In the genomic region with DNA sequence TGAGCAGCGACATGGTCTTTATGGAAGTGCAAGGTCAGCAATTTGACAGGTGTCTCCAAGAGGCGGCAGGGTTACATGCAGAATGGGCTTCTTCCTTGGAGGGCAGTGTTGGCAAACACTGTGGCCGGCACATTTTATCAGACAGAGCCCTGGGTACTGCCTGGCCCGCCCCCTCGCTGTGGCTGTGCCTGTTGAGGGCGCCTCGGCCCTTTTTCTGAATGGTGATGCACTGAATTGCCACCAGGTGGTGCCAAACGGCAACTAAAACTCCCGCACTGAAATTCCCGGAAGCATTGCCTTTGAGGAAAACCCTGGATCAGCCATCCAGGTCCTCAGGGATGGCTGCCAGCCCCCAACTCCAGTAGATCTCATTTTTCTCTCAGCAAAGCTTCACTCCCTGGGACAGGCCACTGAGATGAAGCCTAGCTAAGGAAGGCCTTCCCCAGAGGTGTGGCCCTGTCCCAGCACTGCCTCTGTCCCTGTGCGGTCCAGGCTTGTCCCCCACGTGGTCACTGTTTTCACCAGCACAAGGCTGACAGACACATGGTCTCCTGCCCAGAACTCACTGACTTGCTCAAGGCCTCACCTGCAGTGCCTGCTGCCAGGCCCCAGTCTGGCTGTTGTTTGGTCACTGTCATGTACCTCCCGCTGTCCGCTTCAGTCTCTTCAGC, we compare ENCODE assay signal across 8 cellular contexts.
A peak's percentile ranks its signal among the peaks of the same experiment; 100 is the strongest.
DNase-seq lines count a peak whose midpoint lies in the region; ATAC-seq and TF ChIP-seq lines count a peak whose summit lies in the region.

No MANE protein-coding gene starts in this region.

- peaks cover 11% of the 10 kb centered on the region for H3K36me3 Mint-ChIP-seq in activated CD4-positive, alpha-beta T cell treated with anti-CD3 and anti-CD28 coated beads, Interleukin-2, amount 10 ng/mL, durations not matched to agents 24 days and 14 days (ENCODE audit: low read depth)

- intact Hi-C loops in activated CD4-positive, alpha-beta T cell treated with anti-CD3 and anti-CD28 coated beads, Interleukin-2, amount 10 ng/mL, durations not matched to agents 24 days and 14 days (cut with micrococcal nuclease), result loop anchor here (1.0 kb wide), 2 partner anchors 94 to 322 kb away; no protein-coding TSS in a partner anchor

- H3K4me1 Mint-ChIP-seq in activated CD4-positive, alpha-beta T cell treated with anti-CD3 and anti-CD28 coated beads, Interleukin-2, amount 10 ng/mL, durations not matched to agents 24 days and 14 days, result peaks cover 2% of the 10 kb centered on the region

- H3K9me3 ChIP-seq in liver (ENCODE audit: control insufficient read depth in 4 of 4, low read length in 3 of 4), result no peaks in the 10 kb centered on the region

- H3K4me3 Mint-ChIP-seq in activated CD4-positive, alpha-beta T cell treated with anti-CD3 and anti-CD28 coated beads, Interleukin-2, amount 10 ng/mL, durations not matched to agents 24 days and 14 days, result no peak overlapping the region

- H3K27me3 Mint-ChIP-seq in activated CD4-positive, alpha-beta T cell treated with anti-CD3 and anti-CD28 coated beads, Interleukin-2, amount 10 ng/mL, durations not matched to agents 24 days and 14 days, result no peaks in the 10 kb centered on the region

- peak overlapping the region; percentile 75 for H3K27ac Mint-ChIP-seq in activated CD4-positive, alpha-beta T cell treated with anti-CD3 and anti-CD28 coated beads, Interleukin-2, amount 10 ng/mL, durations not matched to agents 24 days and 14 days

- peak; percentile 75 for DNase-seq in DMS79 treated with DMSO at 0.1 percent for 48 hours (lab: John Stamatoyannopoulos, UW)
- DNase-seq in NCI-H226, result peak; percentile 54
- DNase-seq in activated CD4-positive, alpha-beta T cell treated with anti-CD3 and anti-CD28 coated beads, Interleukin-2, amount 10 ng/mL, durations not matched to agents 24 days and 14 days, result peak; percentile 83
- peak; percentile 86 for DNase-seq in dermis blood vessel endothelial cell
- peak in 2 of 3 donors; percentile 19 to 33 for DNase-seq in stimulated activated CD4-positive, alpha-beta T cell treated with anti-CD3 and anti-CD28 coated beads, TNF-alpha, amount 100 ng/mL, for 48 hours (ENCODE audit: low read depth in 3 of 3)

- peak; percentile 89 to 90 for TF ChIP-seq RAD21 in liver (IDR thresholded peaks at IDR 0.05)

- no peaks in the 10 kb centered on the region for H3K9me3 Mint-ChIP-seq in activated CD4-positive, alpha-beta T cell treated with anti-CD3 and anti-CD28 coated beads, Interleukin-2, amount 10 ng/mL, durations not matched to agents 24 days and 14 days

- H3K27me3 ChIP-seq in liver (ENCODE audit: control insufficient read depth in 4 of 4, insufficient read depth in 4 of 4, low read length in 3 of 4), result no peaks in the 10 kb centered on the region

- peaks cover 0 to 4% (median 0%) of the 10 kb centered on the region in 4 donors for H3K4me1 ChIP-seq in liver (ENCODE audit: control insufficient read depth in 4 of 4, insufficient read depth in 4 of 4, low read length in 3 of 4)

- no peak overlapping the region for H3K27ac ChIP-seq in liver (ENCODE audit: low read depth in 1 of 2, low read length in 2 of 2)

- no peak overlapping the region for H3K9ac ChIP-seq in liver (ENCODE audit: low read depth in 1 of 2, low read length in 2 of 2)

- no peak overlapping the region for H3K4me3 ChIP-seq in liver (ENCODE audit: low read depth in 1 of 3, low read length in 3 of 3)

- WGBS in liver, result 52% methylated on average over 14 of the region's 14 CpGs

- TF ChIP-seq CTCF in liver (IDR thresholded peaks at IDR 0.05; ENCODE audit: low read depth, low read length, missing input control), result peak; percentile 81

- ATAC-seq in HG02798 (IDR thresholded peaks at IDR 0.05; ENCODE audit: poor library complexity, unreplicated experiment) (peak; percentile 59), GM21717 (IDR thresholded peaks at IDR 0.05; ENCODE audit: unreplicated experiment) (no peak)

- H3K36me3 ChIP-seq in liver (ENCODE audit: control insufficient read depth in 4 of 4, insufficient read depth in 3 of 4, low read depth in 1 of 4, low read length in 3 of 4), result peaks cover 10 to 50% (median 21%) of the 10 kb centered on the region in 4 donors

TF ChIP-seq in liver, 16 proteins besides CTCF, POLR2A, EP300 and RAD21:
- TF ChIP-seq, protein P1, sequence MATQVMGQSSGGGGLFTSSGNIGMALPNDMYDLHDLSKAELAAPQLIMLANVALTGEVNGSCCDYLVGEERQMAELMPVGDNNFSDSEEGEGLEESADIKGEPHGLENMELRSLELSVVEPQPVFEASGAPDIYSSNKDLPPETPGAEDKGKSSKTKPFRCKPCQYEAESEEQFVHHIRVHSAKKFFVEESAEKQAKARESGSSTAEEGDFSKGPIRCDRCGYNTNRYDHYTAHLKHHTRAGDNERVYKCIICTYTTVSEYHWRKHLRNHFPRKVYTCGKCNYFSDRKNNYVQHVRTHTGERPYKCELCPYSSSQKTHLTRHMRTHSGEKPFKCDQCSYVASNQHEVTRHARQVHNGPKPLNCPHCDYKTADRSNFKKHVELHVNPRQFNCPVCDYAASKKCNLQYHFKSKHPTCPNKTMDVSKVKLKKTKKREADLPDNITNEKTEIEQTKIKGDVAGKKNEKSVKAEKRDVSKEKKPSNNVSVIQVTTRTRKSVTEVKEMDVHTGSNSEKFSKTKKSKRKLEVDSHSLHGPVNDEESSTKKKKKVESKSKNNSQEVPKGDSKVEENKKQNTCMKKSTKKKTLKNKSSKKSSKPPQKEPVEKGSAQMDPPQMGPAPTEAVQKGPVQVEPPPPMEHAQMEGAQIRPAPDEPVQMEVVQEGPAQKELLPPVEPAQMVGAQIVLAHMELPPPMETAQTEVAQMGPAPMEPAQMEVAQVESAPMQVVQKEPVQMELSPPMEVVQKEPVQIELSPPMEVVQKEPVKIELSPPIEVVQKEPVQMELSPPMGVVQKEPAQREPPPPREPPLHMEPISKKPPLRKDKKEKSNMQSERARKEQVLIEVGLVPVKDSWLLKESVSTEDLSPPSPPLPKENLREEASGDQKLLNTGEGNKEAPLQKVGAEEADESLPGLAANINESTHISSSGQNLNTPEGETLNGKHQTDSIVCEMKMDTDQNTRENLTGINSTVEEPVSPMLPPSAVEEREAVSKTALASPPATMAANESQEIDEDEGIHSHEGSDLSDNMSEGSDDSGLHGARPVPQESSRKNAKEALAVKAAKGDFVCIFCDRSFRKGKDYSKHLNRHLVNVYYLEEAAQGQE (IDR thresholded peaks at IDR 0.05), result no peak
- no peak for TF ChIP-seq GABPA (IDR thresholded peaks at IDR 0.05 in 1 of 2, conservative IDR thresholded peaks at IDR 0.05 in 1 of 2)
- TF ChIP-seq FOXA2 (IDR thresholded peaks at IDR 0.05), result no peak
- TF ChIP-seq SP1 (IDR thresholded peaks at IDR 0.05), result no peak
- TF ChIP-seq, protein P2, sequence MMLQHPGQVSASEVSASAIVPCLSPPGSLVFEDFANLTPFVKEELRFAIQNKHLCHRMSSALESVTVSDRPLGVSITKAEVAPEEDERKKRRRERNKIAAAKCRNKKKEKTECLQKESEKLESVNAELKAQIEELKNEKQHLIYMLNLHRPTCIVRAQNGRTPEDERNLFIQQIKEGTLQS (IDR thresholded peaks at IDR 0.05), result no peak
- no peak for TF ChIP-seq HNF4A (conservative IDR thresholded peaks at IDR 0.05)
- no peak for TF ChIP-seq NR2F2 (IDR thresholded peaks at IDR 0.05)
- no peak for TF ChIP-seq FOXA1 (IDR thresholded peaks at IDR 0.05)
- TF ChIP-seq MAX (IDR thresholded peaks at IDR 0.05), result no peak
- TF ChIP-seq TAF1 (conservative IDR thresholded peaks at IDR 0.05), result no peak

Comparison
In these comparisons a context has a peak if more than half of its experiments do, and no peak if none do; other contexts are left out.
1. DNase-seq: peak in every context shown above with its lines; median percentile 86 in dermis blood vessel endothelial cell; 83 in activated CD4-positive, alpha-beta T cell treated with anti-CD3 and anti-CD28 coated beads, Interleukin-2, amount 10 ng/mL, durations not matched to agents 24 days and 14 days; 75 in DMS79 treated with DMSO at 0.1 percent for 48 hours; 54 in NCI-H226; 26 in stimulated activated CD4-positive, alpha-beta T cell treated with anti-CD3 and anti-CD28 coated beads, TNF-alpha, amount 100 ng/mL, for 48 hours.